In the genomic region with DNA sequence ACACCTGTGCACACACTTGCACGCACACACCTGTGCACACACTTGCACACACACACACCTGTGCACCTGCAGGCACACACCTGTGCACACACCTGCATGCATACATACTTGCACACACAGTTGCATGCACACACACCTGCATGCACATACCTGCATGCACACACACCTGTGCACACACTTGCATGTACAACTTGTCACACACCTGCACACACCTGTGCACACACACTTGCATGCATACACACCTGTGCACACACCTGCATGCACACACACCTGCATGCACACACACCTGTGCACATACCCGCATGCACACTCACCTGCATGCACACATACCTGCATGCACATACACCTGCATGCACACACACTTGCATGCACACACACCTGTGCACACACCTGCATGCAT, we compare ENCODE assay signal across 24 cellular contexts.
"Had no signal": no experiment of that assay in that cellular context is flagged by ENCODE, and none has a peak within 500 bp of the region (broad histone marks: within the 10 kb centered on the region; RNA-seq: fewer than 3 reads in every experiment).

No MANE protein-coding gene starts in this region.

- H3K27me3 ChIP-seq: SJSA1 had no signal

- H3K4me2 ChIP-seq: KMS-11 had no signal

- DNase-seq: IMR-90, Kasumi-1, MM.1S, NCI-H1105, NCI-H1417, NCI-H1436 treated with DMSO at 0.1 percent for 48 hours, NCI-H187, NCI-H2029, NCI-H2081 treated with DMSO at 0.1 percent for 48 hours, NCI-H2171, NCI-H226, NCI-H446, NCI-H510A, NCI-H524 treated with DMSO at 0.1 percent for 48 hours, NCI-H69, NCI-H774, Right ventricle myocardium superior, RPMI8226, SIG-M5 had no signal

- H3K4me3 ChIP-seq: SJSA1, SK-N-MC had no signal

- H3K9me3 ChIP-seq: SJSA1 had no signal

- FAIRE-seq: HepG2, RCC 7860 had no signal

- H3K9ac ChIP-seq: KMS-11 had no signal

- ATAC-seq: HepG2 had no signal

- H3K27ac ChIP-seq: KMS-11, SJSA1, SK-N-MC had no signal
